In genomic region chr22:46564084-46564714, GRCh38 we compare ENCODE assay signal across 11 cellular contexts. TPM values are rescaled to one million over a fixed set of nuclear protein-coding genes. Genes with fewer than 3 reads are reported as not detected.
DNase-seq lines count a peak whose midpoint lies in the region; ATAC-seq and TF ChIP-seq lines count a peak whose summit lies in the region.
"Had no signal": no experiment of that assay in that cellular context is flagged by ENCODE, and none has a peak within 500 bp of the region (broad histone marks: within the 10 kb centered on the region; RNA-seq: fewer than 3 reads in every experiment).

No MANE protein-coding gene starts in this region.

- H3K9me3 Mint-ChIP-seq in Caco-2 (ENCODE audit: unreplicated experiment), result peaks cover 14% of the 10 kb centered on the region
- H3K9me3 Mint-ChIP-seq: CD8-positive, alpha-beta T cell had no signal

- H3K4me3 ChIP-seq in Caco-2 (ENCODE audit: low read depth, low read length), result no peak overlapping the region
- H3K4me3 ChIP-seq in MM.1S (ENCODE audit: low read length), result peak overlapping the region; percentile 54
- peak overlapping the region; percentile 12 for H3K4me3 ChIP-seq in mucosa of stomach (ENCODE audit: low read length)
- H3K4me3 ChIP-seq: HAP-1, thyroid gland had no signal

- H3K9ac ChIP-seq in MM.1S (ENCODE audit: low read length) (peak overlapping the region; percentile 53; the same call in 1 of the 2 replicates), mucosa of stomach (ENCODE audit: low read length) (peak overlapping the region; percentile 57)

- BruUV-seq in Caco-2 (replicated peaks; lab: Mats Ljungman, UMichigan), result no TSS peak

- intact Hi-C loops in Caco-2 (cut with micrococcal nuclease; ENCODE audit: unreplicated experiment), result no loop called here

- H3K36me3 ChIP-seq in Caco-2 (ENCODE audit: control insufficient read depth, insufficient read depth, low read length) (no peaks in the 10 kb centered on the region), MM.1S (replicated peaks; ENCODE audit: insufficient read depth, low read length) (no peaks in the 10 kb centered on the region), mucosa of stomach (ENCODE audit: control insufficient read depth, insufficient read depth, low read length) (no peaks in the 10 kb centered on the region)
- H3K36me3 ChIP-seq: HAP-1, thyroid gland had no signal

- H3K9me2 ChIP-seq in MM.1S (replicated peaks; ENCODE audit: insufficient read depth, low read length), result no peaks in the 10 kb centered on the region

- H3K4me2 ChIP-seq in MM.1S (ENCODE audit: low read depth, low read length), result peak overlapping the region; percentile 99

- peaks cover 12% of the 10 kb centered on the region for H3K4me1 ChIP-seq in Caco-2
- H3K4me1 ChIP-seq in MM.1S (ENCODE audit: low read length), result peaks cover 7% of the 10 kb centered on the region; the same call in 1 of the 2 replicates
- H3K4me1 ChIP-seq in mucosa of stomach (ENCODE audit: control insufficient read depth, insufficient read depth, low read length), result peaks cover 23% of the 10 kb centered on the region

- H3K4me3 Mint-ChIP-seq in Caco-2 (ENCODE audit: unreplicated experiment), result no peak overlapping the region
- H3K4me3 Mint-ChIP-seq: CD8-positive, alpha-beta T cell had no signal

- H3K9me3 ChIP-seq in Caco-2 (no peaks in the 10 kb centered on the region), MM.1S (replicated peaks; ENCODE audit: insufficient read depth, low read length) (no peaks in the 10 kb centered on the region), mucosa of stomach (ENCODE audit: control insufficient read depth, low read length) (no peaks in the 10 kb centered on the region)
- H3K9me3 ChIP-seq: HAP-1, thyroid gland had no signal

- no peaks in the 10 kb centered on the region for H3K4me1 Mint-ChIP-seq in Caco-2 (ENCODE audit: low read depth, unreplicated experiment)

- H3K27me3 Mint-ChIP-seq in Caco-2 (ENCODE audit: insufficient read depth, unreplicated experiment), result no peaks in the 10 kb centered on the region

- ATAC-seq in esophagus mucosa (peak; percentile 40), GM18520 (IDR thresholded peaks at IDR 0.05; ENCODE audit: unreplicated experiment) (no peak), HG02885 (IDR thresholded peaks at IDR 0.05; ENCODE audit: poor library complexity, unreplicated experiment) (no peak), HG02970 (IDR thresholded peaks at IDR 0.05; ENCODE audit: low FRiP score, unreplicated experiment) (no peak)

- no peaks in the 10 kb centered on the region for H3K79me2 ChIP-seq in MM.1S (ENCODE audit: low read length)

- H4K20me1 ChIP-seq in MM.1S (ENCODE audit: insufficient read depth, low read length), result no peaks in the 10 kb centered on the region

- H3K27me3 ChIP-seq in Caco-2 (replicated peaks; ENCODE audit: control insufficient read depth, insufficient read depth, low read length) (no peaks in the 10 kb centered on the region), MM.1S (replicated peaks; ENCODE audit: insufficient read depth, low read length) (no peaks in the 10 kb centered on the region; the same call in 1 of the 2 replicates), mucosa of stomach (ENCODE audit: control insufficient read depth, insufficient read depth, low read length) (no peaks in the 10 kb centered on the region)
- H3K27me3 ChIP-seq: thyroid gland had no signal

- peak in 1 of 2 experiments; percentile 43 for DNase-seq in Caco-2
- DNase-seq in MM.1S, result no peak
- DNase-seq in NCI-H345 (lab: John Stamatoyannopoulos, UW), result no peak

- H3K27ac Mint-ChIP-seq in Caco-2 (ENCODE audit: unreplicated experiment), result peak overlapping the region; percentile 81
- H3K27ac Mint-ChIP-seq: CD8-positive, alpha-beta T cell had no signal

- TF ChIP-seq CTCF in Caco-2 (IDR thresholded peaks at IDR 0.05; ENCODE audit: insufficient read depth in 1 of 2, low read depth in 1 of 2, low read length in 1 of 2, severe bottlenecking in 1 of 2, unreplicated experiment in 1 of 2), result no peak
- no peak for TF ChIP-seq CTCF in MM.1S (IDR thresholded peaks at IDR 0.05; ENCODE audit: low read length)

- H3K36me3 Mint-ChIP-seq in Caco-2 (ENCODE audit: insufficient read depth, unreplicated experiment), result peaks cover 6% of the 10 kb centered on the region
- H3K36me3 Mint-ChIP-seq: CD8-positive, alpha-beta T cell had no signal

- POLR2A ChIA-PET in Caco-2 (lab: Charles Lee), result interaction anchor here (0.5 kb wide), 1 partner anchor 23 kb away, joined by 4 read pairs; no protein-coding TSS in a partner anchor

- peak overlapping the region; percentile 99 for H2AFZ ChIP-seq in MM.1S (ENCODE audit: low read length)

- CTCF ChIA-PET in Caco-2 (lab: Charles Lee), result interaction anchor here (1.0 to 2.1 kb wide), 11 partner anchors 11 to 239 kb away, joined by 3 to 14 read pairs (median 4); no protein-coding TSS in a partner anchor

- peak overlapping the region; percentile 37; the same call in 1 of the 2 replicates for H3K27ac ChIP-seq in MM.1S (ENCODE audit: low read length)

- H3F3A ChIP-seq in MM.1S (ENCODE audit: insufficient read depth, low read length), result no peaks in the 10 kb centered on the region

RNA-seq across cellular contexts. Expression of gene CELSR1, which starts 26.8 kb away (rescaled TPM):
- total RNA-seq in Caco-2 (2022) (29.5 and 33.2 TPM in 2 replicates), esophagus mucosa (36.0 TPM)

RNA-seq across cellular contexts. Expression of gene GRAMD4, which starts 56.0 kb away (rescaled TPM):
- 20.8 and 23.4 TPM in 2 replicates for total RNA-seq in Caco-2 (2022)
- 37.7 TPM for total RNA-seq in esophagus mucosa
